In the genomic region with DNA sequence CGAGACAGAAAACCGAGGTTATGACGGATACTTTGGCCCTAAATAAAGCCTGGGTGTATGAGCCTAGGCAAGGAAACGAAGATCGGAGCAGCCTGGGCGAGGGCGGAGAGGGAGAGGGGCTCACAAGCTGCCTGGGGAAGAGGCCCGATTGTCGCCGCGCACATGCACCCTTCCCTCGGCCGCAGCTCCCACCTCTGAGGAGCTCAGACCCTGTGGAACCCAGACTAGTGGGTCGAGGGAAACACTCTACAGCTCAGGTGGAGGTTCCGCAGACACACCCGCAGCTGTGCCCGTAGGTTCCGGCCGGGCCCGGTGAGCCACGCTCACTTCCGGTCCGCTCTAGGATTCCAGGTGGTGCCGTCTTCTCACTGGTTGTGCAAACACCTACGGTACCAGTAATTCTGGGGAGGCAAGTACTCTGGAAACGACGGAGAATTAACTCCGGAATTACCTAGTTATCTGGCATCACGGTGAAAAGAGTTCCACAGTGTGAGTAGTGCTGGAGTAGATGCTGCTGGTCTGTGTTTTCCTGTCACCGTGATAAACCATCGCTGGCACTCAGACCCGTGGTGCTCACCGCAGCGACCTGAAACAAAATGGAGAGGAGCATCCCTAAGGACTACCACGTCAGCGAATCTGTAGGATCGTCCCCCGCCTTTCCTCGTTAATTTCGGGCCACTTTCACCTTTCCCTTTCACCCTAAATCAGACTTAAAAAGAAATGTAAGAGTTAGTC, we compare ENCODE assay signal across 1 cellular context.
TF ChIP-seq lines count a peak whose summit lies in the region.

No MANE protein-coding gene starts in this region.

TF ChIP-seq in GM12878, 131 proteins besides CTCF, POLR2A, EP300 and RAD21 (continued from another document):
- TF ChIP-seq, protein P1, sequence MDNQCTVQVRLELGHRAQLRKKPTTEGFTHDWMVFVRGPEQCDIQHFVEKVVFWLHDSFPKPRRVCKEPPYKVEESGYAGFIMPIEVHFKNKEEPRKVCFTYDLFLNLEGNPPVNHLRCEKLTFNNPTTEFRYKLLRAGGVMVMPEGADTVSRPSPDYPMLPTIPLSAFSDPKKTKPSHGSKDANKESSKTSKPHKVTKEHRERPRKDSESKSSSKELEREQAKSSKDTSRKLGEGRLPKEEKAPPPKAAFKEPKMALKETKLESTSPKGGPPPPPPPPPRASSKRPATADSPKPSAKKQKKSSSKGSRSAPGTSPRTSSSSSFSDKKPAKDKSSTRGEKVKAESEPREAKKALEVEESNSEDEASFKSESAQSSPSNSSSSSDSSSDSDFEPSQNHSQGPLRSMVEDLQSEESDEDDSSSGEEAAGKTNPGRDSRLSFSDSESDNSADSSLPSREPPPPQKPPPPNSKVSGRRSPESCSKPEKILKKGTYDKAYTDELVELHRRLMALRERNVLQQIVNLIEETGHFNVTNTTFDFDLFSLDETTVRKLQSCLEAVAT (IDR thresholded peaks at IDR 0.05): 0 out of 2 replicates have a peak, but pooled peaks have one; percentile 31
- TF ChIP-seq MEF2B (IDR thresholded peaks at IDR 0.05; ENCODE audit: partially characterized antibody, poor library complexity, severe bottlenecking) (peak; percentile 18), MTA3 (IDR thresholded peaks at IDR 0.05; ENCODE audit: borderline replicate concordance, low read length) (no peak), EGR1 (IDR thresholded peaks at IDR 0.05; ENCODE audit: borderline replicate concordance in 1 of 2, low read depth in 2 of 2, low read length in 2 of 2) (no peak), GABPA (IDR thresholded peaks at IDR 0.05; ENCODE audit: low read depth) (peak; percentile 84), IKZF2 (IDR thresholded peaks at IDR 0.05) (0 out of 4 replicates have a peak, but pooled peaks of 1 of the 2 experiments have one; percentile 10), TCF12 (IDR thresholded peaks at IDR 0.05; ENCODE audit: low read depth, low read length) (0 out of 2 replicates have a peak, but pooled peaks have one; percentile 21), SMAD1 (IDR thresholded peaks at IDR 0.05; ENCODE audit: low read depth, partially characterized antibody) (no peak), SPI1 (IDR thresholded peaks at IDR 0.05; ENCODE audit: borderline replicate concordance, insufficient read depth, low read depth, low read length) (no peak), YY1 (IDR thresholded peaks at IDR 0.05; ENCODE audit: low read depth, low read length) (0 out of 2 replicates have a peak, but pooled peaks have one; percentile 10), BHLHE40 (IDR thresholded peaks at IDR 0.05; ENCODE audit: borderline replicate concordance in 1 of 2, low read depth in 2 of 2, low read length in 1 of 2) (no peak), TBL1XR1 (IDR thresholded peaks at IDR 0.05; ENCODE audit: low read depth, low read length) (no peak), IRF4 (IDR thresholded peaks at IDR 0.05; ENCODE audit: low read depth, low read length) (no peak), TAF1 (IDR thresholded peaks at IDR 0.05; ENCODE audit: borderline replicate concordance, low read depth, low read length) (peak; percentile 71), NFYA (IDR thresholded peaks at IDR 0.05; ENCODE audit: borderline replicate concordance, low read depth, low read length) (no peak), ZNF622 (IDR thresholded peaks at IDR 0.05) (no peak), CHD1 (IDR thresholded peaks at IDR 0.05; ENCODE audit: low read depth, low read length) (no peak), POU2F2 (IDR thresholded peaks at IDR 0.05; ENCODE audit: borderline replicate concordance, low read depth, low read length) (0 out of 3 replicates have a peak, but pooled peaks have one; percentile 40), GATAD2B (conservative IDR thresholded peaks at IDR 0.05; ENCODE audit: low read depth) (0 out of 2 replicates have a peak, but pooled peaks have one; percentile 45), MYB (IDR thresholded peaks at IDR 0.05; ENCODE audit: borderline replicate concordance, low read depth, low read length) (no peak), POLR2AphosphoS5 (IDR thresholded peaks at IDR 0.05; ENCODE audit: low read length) (peak; percentile 86), MEF2A (IDR thresholded peaks at IDR 0.05; ENCODE audit: insufficient read depth, low read depth, low read length) (no peak), TCF3 (IDR thresholded peaks at IDR 0.05; ENCODE audit: borderline replicate concordance, insufficient read depth, low read depth, low read length) (peak; percentile 54; the same call in 1 of the 2 replicates), PAX5 (IDR thresholded peaks at IDR 0.05; ENCODE audit: borderline replicate concordance, low read depth, low read length) (no peak)
- TF ChIP-seq, protein P2, sequence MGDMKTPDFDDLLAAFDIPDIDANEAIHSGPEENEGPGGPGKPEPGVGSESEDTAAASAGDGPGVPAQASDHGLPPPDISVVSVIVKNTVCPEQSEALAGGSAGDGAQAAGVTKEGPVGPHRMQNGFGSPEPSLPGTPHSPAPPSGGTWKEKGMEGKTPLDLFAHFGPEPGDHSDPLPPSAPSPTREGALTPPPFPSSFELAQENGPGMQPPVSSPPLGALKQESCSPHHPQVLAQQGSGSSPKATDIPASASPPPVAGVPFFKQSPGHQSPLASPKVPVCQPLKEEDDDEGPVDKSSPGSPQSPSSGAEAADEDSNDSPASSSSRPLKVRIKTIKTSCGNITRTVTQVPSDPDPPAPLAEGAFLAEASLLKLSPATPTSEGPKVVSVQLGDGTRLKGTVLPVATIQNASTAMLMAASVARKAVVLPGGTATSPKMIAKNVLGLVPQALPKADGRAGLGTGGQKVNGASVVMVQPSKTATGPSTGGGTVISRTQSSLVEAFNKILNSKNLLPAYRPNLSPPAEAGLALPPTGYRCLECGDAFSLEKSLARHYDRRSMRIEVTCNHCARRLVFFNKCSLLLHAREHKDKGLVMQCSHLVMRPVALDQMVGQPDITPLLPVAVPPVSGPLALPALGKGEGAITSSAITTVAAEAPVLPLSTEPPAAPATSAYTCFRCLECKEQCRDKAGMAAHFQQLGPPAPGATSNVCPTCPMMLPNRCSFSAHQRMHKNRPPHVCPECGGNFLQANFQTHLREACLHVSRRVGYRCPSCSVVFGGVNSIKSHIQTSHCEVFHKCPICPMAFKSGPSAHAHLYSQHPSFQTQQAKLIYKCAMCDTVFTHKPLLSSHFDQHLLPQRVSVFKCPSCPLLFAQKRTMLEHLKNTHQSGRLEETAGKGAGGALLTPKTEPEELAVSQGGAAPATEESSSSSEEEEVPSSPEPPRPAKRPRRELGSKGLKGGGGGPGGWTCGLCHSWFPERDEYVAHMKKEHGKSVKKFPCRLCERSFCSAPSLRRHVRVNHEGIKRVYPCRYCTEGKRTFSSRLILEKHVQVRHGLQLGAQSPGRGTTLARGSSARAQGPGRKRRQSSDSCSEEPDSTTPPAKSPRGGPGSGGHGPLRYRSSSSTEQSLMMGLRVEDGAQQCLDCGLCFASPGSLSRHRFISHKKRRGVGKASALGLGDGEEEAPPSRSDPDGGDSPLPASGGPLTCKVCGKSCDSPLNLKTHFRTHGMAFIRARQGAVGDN (IDR thresholded peaks at IDR 0.05): no peak
- TF ChIP-seq, protein P3, sequence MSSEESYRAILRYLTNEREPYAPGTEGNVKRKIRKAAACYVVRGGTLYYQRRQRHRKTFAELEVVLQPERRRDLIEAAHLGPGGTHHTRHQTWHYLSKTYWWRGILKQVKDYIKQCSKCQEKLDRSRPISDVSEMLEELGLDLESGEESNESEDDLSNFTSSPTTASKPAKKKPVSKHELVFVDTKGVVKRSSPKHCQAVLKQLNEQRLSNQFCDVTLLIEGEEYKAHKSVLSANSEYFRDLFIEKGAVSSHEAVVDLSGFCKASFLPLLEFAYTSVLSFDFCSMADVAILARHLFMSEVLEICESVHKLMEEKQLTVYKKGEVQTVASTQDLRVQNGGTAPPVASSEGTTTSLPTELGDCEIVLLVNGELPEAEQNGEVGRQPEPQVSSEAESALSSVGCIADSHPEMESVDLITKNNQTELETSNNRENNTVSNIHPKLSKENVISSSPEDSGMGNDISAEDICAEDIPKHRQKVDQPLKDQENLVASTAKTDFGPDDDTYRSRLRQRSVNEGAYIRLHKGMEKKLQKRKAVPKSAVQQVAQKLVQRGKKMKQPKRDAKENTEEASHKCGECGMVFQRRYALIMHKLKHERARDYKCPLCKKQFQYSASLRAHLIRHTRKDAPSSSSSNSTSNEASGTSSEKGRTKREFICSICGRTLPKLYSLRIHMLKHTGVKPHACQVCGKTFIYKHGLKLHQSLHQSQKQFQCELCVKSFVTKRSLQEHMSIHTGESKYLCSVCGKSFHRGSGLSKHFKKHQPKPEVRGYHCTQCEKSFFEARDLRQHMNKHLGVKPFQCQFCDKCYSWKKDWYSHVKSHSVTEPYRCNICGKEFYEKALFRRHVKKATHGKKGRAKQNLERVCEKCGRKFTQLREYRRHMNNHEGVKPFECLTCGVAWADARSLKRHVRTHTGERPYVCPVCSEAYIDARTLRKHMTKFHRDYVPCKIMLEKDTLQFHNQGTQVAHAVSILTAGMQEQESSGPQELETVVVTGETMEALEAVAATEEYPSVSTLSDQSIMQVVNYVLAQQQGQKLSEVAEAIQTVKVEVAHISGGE (CRISPR knock-in tag; IDR thresholded peaks at IDR 0.05): peak; percentile 74
- TF ChIP-seq, protein P4, sequence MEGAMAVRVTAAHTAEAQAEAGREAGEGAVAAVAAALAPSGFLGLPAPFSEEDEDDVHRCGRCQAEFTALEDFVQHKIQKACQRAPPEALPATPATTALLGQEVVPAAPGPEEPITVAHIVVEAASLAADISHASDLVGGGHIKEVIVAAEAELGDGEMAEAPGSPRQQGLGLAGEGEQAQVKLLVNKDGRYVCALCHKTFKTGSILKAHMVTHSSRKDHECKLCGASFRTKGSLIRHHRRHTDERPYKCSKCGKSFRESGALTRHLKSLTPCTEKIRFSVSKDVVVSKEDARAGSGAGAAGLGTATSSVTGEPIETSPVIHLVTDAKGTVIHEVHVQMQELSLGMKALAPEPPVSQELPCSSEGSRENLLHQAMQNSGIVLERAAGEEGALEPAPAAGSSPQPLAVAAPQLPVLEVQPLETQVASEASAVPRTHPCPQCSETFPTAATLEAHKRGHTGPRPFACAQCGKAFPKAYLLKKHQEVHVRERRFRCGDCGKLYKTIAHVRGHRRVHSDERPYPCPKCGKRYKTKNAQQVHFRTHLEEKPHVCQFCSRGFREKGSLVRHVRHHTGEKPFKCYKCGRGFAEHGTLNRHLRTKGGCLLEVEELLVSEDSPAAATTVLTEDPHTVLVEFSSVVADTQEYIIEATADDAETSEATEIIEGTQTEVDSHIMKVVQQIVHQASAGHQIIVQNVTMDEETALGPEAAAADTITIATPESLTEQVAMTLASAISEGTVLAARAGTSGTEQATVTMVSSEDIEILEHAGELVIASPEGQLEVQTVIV (IDR thresholded peaks at IDR 0.05; ENCODE audit: borderline replicate concordance, partially characterized antibody): no peak
- TF ChIP-seq, protein P5, sequence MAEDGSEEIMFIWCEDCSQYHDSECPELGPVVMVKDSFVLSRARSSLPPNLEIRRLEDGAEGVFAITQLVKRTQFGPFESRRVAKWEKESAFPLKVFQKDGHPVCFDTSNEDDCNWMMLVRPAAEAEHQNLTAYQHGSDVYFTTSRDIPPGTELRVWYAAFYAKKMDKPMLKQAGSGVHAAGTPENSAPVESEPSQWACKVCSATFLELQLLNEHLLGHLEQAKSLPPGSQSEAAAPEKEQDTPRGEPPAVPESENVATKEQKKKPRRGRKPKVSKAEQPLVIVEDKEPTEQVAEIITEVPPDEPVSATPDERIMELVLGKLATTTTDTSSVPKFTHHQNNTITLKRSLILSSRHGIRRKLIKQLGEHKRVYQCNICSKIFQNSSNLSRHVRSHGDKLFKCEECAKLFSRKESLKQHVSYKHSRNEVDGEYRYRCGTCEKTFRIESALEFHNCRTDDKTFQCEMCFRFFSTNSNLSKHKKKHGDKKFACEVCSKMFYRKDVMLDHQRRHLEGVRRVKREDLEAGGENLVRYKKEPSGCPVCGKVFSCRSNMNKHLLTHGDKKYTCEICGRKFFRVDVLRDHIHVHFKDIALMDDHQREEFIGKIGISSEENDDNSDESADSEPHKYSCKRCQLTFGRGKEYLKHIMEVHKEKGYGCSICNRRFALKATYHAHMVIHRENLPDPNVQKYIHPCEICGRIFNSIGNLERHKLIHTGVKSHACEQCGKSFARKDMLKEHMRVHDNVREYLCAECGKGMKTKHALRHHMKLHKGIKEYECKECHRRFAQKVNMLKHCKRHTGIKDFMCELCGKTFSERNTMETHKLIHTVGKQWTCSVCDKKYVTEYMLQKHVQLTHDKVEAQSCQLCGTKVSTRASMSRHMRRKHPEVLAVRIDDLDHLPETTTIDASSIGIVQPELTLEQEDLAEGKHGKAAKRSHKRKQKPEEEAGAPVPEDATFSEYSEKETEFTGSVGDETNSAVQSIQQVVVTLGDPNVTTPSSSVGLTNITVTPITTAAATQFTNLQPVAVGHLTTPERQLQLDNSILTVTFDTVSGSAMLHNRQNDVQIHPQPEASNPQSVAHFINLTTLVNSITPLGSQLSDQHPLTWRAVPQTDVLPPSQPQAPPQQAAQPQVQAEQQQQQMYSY (CRISPR knock-in tag; IDR thresholded peaks at IDR 0.05): no peak
TF ChIP-seq in GM12878: peak in this region for 15.
